ENCODE assay signal across 17 cellular contexts in genomic region chr9:3608011-3608410, GRCh38.
DNase-seq lines count a peak whose midpoint lies in the region; ATAC-seq and TF ChIP-seq lines count a peak whose summit lies in the region.
"Had no signal": no experiment of that assay in that cellular context is flagged by ENCODE, and none has a peak within 500 bp of the region (broad histone marks: within the 10 kb centered on the region; RNA-seq: fewer than 3 reads in every experiment).

No MANE protein-coding gene starts in this region.

- H3K4me1 Mint-ChIP-seq in activated B cell treated with CpG ODN at 0.5 μM for 24 hours = peaks cover 11% of the 10 kb centered on the region
- no peaks in the 10 kb centered on the region for H3K4me1 Mint-ChIP-seq in activated CD4-positive, alpha-beta T cell treated with anti-CD3 and anti-CD28 coated beads, Interleukin-2, amount 10 ng/mL, durations not matched to agents 7 days and 5 days
- H3K4me1 Mint-ChIP-seq: nephron progenitor cell, T-helper 17 cell had no signal

- POLR2A ChIA-PET in activated B cell treated with CpG ODN at 0.5 μM for 24 hours (lab: Charles Lee) = no interaction called here
- POLR2A ChIA-PET in activated CD4-positive, alpha-beta T cell treated with anti-CD3 and anti-CD28 coated beads, Interleukin-2, amount 10 ng/mL, durations not matched to agents 7 days and 5 days (lab: Charles Lee) = no interaction called here

- ATAC-seq in GM18861 (IDR thresholded peaks at IDR 0.05; ENCODE audit: unreplicated experiment) (peak; percentile 72), GM21447 (IDR thresholded peaks at IDR 0.05; ENCODE audit: unreplicated experiment) (peak; percentile 78), HG03045 (IDR thresholded peaks at IDR 0.05; ENCODE audit: unreplicated experiment) (peak; percentile 76), activated B cell treated with CpG ODN at 0.5 μM for 24 hours (ENCODE audit: low read depth) (peak; percentile 50), GM18505 (IDR thresholded peaks at IDR 0.05; ENCODE audit: unreplicated experiment) (no peak), heart left ventricle (no peak), HG03280 (IDR thresholded peaks at IDR 0.05; ENCODE audit: unreplicated experiment) (no peak)
- ATAC-seq: left colon, T-helper 17 cell had no signal

- CTCF ChIA-PET in activated B cell treated with CpG ODN at 0.5 μM for 24 hours (lab: Charles Lee) = no interaction called here
- CTCF ChIA-PET in activated CD4-positive, alpha-beta T cell treated with anti-CD3 and anti-CD28 coated beads, Interleukin-2, amount 10 ng/mL, durations not matched to agents 7 days and 5 days (lab: Charles Lee) = interaction anchor here (1.1 kb wide), 1 partner anchor 9 kb away, joined by 3 read pairs; no protein-coding TSS in a partner anchor

- DNase-seq in activated B cell treated with CpG ODN at 0.5 μM for 24 hours (no peak), heart left ventricle (no peak)
- no peak for DNase-seq in activated CD4-positive, alpha-beta T cell treated with anti-CD3 and anti-CD28 coated beads, Interleukin-2, amount 10 ng/mL, durations not matched to agents 7 days and 5 days
- DNase-seq: activated CD4-positive, alpha-beta T cell treated with anti-CD3 and anti-CD28 coated beads, Interleukin-2, amount 50 U/mL, for 48 hours; C1 segment of cervical spinal cord; effector CD4-positive, alpha-beta T cell; left colon; MM.1S; NCI-H2171 treated with DMSO at 0.1 percent for 48 hours; nephron progenitor cell; PC-9; T-helper 17 cell had no signal

- H3K4me3 ChIP-seq in heart left ventricle = no peak overlapping the region
- H3K4me3 ChIP-seq: PC-9 had no signal

- no peaks in the 10 kb centered on the region for H3K4me1 ChIP-seq in heart left ventricle

- intact Hi-C loops in activated B cell treated with CpG ODN at 0.5 μM for 24 hours (cut with micrococcal nuclease) = loop anchor here (5.0 kb wide), 1 partner anchor 81 kb away; the partner anchor contains the start of gene RFX3
- intact Hi-C loops in heart left ventricle (cut with DNase I) = no loop called here

- no peaks in the 10 kb centered on the region for H3K27me3 ChIP-seq in heart left ventricle

- no peaks in the 10 kb centered on the region for H3K36me3 ChIP-seq in heart left ventricle

- H3K36me3 Mint-ChIP-seq in activated B cell treated with CpG ODN at 0.5 μM for 24 hours (ENCODE audit: low read depth) = no peaks in the 10 kb centered on the region
- no peaks in the 10 kb centered on the region for H3K36me3 Mint-ChIP-seq in activated CD4-positive, alpha-beta T cell treated with anti-CD3 and anti-CD28 coated beads, Interleukin-2, amount 10 ng/mL, durations not matched to agents 7 days and 5 days (ENCODE audit: low read depth)

- TF ChIP-seq CTCF in activated B cell treated with CpG ODN at 0.5 μM for 24 hours (IDR thresholded peaks at IDR 0.05) (no peak), heart left ventricle (IDR thresholded peaks at IDR 0.05) (no peak)

- no peak overlapping the region for H3K27ac Mint-ChIP-seq in activated B cell treated with CpG ODN at 0.5 μM for 24 hours
- no peak overlapping the region for H3K27ac Mint-ChIP-seq in activated CD4-positive, alpha-beta T cell treated with anti-CD3 and anti-CD28 coated beads, Interleukin-2, amount 10 ng/mL, durations not matched to agents 7 days and 5 days
- H3K27ac Mint-ChIP-seq: nephron progenitor cell, T-helper 17 cell had no signal

- H3K4me3 Mint-ChIP-seq in activated B cell treated with CpG ODN at 0.5 μM for 24 hours = no peak overlapping the region
- no peak overlapping the region for H3K4me3 Mint-ChIP-seq in activated CD4-positive, alpha-beta T cell treated with anti-CD3 and anti-CD28 coated beads, Interleukin-2, amount 10 ng/mL, durations not matched to agents 7 days and 5 days
- H3K4me3 Mint-ChIP-seq: nephron progenitor cell, T-helper 17 cell had no signal

- no peak for TF ChIP-seq POLR2A in GM18505 (IDR thresholded peaks at IDR 0.05; ENCODE audit: borderline replicate concordance, extremely low read depth, insufficient read depth, insufficient read length)
- TF ChIP-seq POLR2A in heart left ventricle (IDR thresholded peaks at IDR 0.05) = no peak

- 87 to 94% (median 91%) methylated on average over 5 of the region's 5 CpGs for WGBS in heart left ventricle, 4 donors

- peaks cover 0 to 7% (median 0%) of the 10 kb centered on the region in 12 donors for H3K9me3 ChIP-seq in heart left ventricle

- H3K27ac ChIP-seq in heart left ventricle = no peak overlapping the region
- H3K27ac ChIP-seq: PC-9 had no signal

- no peaks in the 10 kb centered on the region for H3K27me3 Mint-ChIP-seq in activated B cell treated with CpG ODN at 0.5 μM for 24 hours
- H3K27me3 Mint-ChIP-seq in activated CD4-positive, alpha-beta T cell treated with anti-CD3 and anti-CD28 coated beads, Interleukin-2, amount 10 ng/mL, durations not matched to agents 7 days and 5 days = no peaks in the 10 kb centered on the region
- H3K27me3 Mint-ChIP-seq: T-helper 17 cell had no signal

- H3K9me3 Mint-ChIP-seq in activated B cell treated with CpG ODN at 0.5 μM for 24 hours = no peaks in the 10 kb centered on the region
- no peaks in the 10 kb centered on the region for H3K9me3 Mint-ChIP-seq in activated CD4-positive, alpha-beta T cell treated with anti-CD3 and anti-CD28 coated beads, Interleukin-2, amount 10 ng/mL, durations not matched to agents 7 days and 5 days

Comparison
In these comparisons a context has a peak if more than half of its experiments do, and no peak if none do; other contexts are left out.
1. ATAC-seq: peak in GM18861 (single experiment), GM21447 (single experiment), HG03045 (single experiment) and activated B cell treated with CpG ODN at 0.5 μM for 24 hours (single experiment); none in GM18505 (single experiment), heart left ventricle (0 of 4) and HG03280 (single experiment).